ENCODE assay signal across 1 cellular context in genomic region chr11:27916541-27917100, GRCh38.
TF ChIP-seq lines count a peak whose summit lies in the region.

No MANE protein-coding gene starts in this region.

TF ChIP-seq in GM12878, 131 proteins besides CTCF, POLR2A, EP300 and RAD21 (continued from another document):
- TF ChIP-seq ZNF687 (IDR thresholded peaks at IDR 0.05): no peak
- no peak for TF ChIP-seq FOS (IDR thresholded peaks at IDR 0.05; ENCODE audit: borderline replicate concordance, extremely low read depth, insufficient read length)
- no peak for TF ChIP-seq ZNF274 (IDR thresholded peaks at IDR 0.05; ENCODE audit: insufficient read depth, insufficient read length)
- TF ChIP-seq EZH2 (IDR thresholded peaks at IDR 0.05; ENCODE audit: borderline replicate concordance, control insufficient read depth, low read depth, low read length): no peak
- TF ChIP-seq EED (IDR thresholded peaks at IDR 0.05; ENCODE audit: low read depth): peak; percentile 74
- TF ChIP-seq TBL1XR1 (IDR thresholded peaks at IDR 0.05; ENCODE audit: low read depth, low read length): 0 out of 2 replicates have a peak, but pooled peaks have one; percentile 76
